ENCODE assay signal across 29 cellular contexts in the genomic region with DNA sequence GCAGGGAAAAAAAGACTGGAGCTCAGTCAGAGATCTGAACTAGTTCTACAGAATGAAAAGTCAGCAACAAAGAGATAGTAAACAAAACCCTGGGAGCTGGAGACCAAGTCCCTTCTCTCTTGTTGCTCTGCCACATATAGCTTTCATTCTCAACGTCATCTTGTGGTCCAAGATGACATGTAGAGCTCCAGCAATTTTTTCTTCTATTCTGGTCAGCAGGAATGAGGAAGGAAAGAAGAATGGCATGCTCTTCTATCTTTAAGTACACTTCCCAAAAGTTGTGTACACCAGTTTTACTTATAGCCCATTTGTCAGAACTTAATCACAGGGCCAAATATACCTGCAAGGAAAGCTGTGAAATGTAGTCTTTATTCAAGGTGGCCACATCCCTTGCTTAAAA. TPM values are rescaled to one million over a fixed set of nuclear protein-coding genes. Genes with fewer than 3 reads are reported as not detected.
"Had no signal": no experiment of that assay in that cellular context is flagged by ENCODE, and none has a peak within 500 bp of the region (broad histone marks: within the 10 kb centered on the region; RNA-seq: fewer than 3 reads in every experiment).

No MANE protein-coding gene starts in this region.

- H3K36me3 ChIP-seq: adrenal gland, Peyer's patch had no signal

- H3K4me1 ChIP-seq: adrenal gland, Peyer's patch had no signal

- H3K9ac ChIP-seq: KMS-11 had no signal

- H3K27me3 ChIP-seq: Peyer's patch had no signal

- H3K27ac ChIP-seq: adrenal gland, KMS-11, Peyer's patch had no signal

- ATAC-seq: activated CD4-positive, alpha-beta T cell treated with anti-CD3 and anti-CD28 coated beads for 36 hours; activated CD4-positive, CD25-positive, alpha-beta regulatory T cell treated with anti-CD3 and anti-CD28 coated beads, Interleukin-2, amount 50 U/mL, for 24 hours; activated naive CD4-positive, alpha-beta T cell treated with anti-CD3 and anti-CD28 coated beads, Interleukin-2, amount 50 U/mL, for 72 hours; activated T-cell treated with anti-CD3 and anti-CD28 coated beads, Interleukin-2, amount 50 U/mL, for 4 hours; PC-3 had no signal

- H3K4me3 ChIP-seq: adrenal gland, Peyer's patch had no signal

- DNase-seq: activated CD4-positive, alpha-beta T cell treated with anti-CD3 and anti-CD28 coated beads for 36 hours; activated CD4-positive, alpha-beta T cell treated with anti-CD3 and anti-CD28 coated beads, Interleukin-2, amount 10 ng/mL, durations not matched to agents 7 days and 5 days; activated CD4-positive, alpha-beta T cell treated with anti-CD3 and anti-CD28 coated beads, Interleukin-2, amount 50 U/mL, for 48 hours; activated CD8-positive, alpha-beta memory T cell treated with anti-CD3 and anti-CD28 coated beads, Interleukin-2, amount 50 U/mL, for 4 hours; activated gamma-delta T cell treated with Interleukin-2 at 50 U/mL for 16 hours; activated naive CD4-positive, alpha-beta T cell treated with anti-CD3 and anti-CD28 coated beads for 36 hours; activated T-cell treated with anti-CD3 and anti-CD28 coated beads for 4 hours; activated T-cell treated with anti-CD3 and anti-CD28 coated beads, Interleukin-2, amount 50 U/mL, for 4 hours; adrenal gland; caudate nucleus; cerebellar nuclear complex; NCI-H1092; NCI-H1436 treated with DMSO at 0.1 percent for 48 hours; NCI-H1694 treated with DMSO at 0.1 percent for 48 hours; NCI-H2029; NCI-H510A; NCI-H526; NCI-H748 treated with DMSO at 0.1 percent for 48 hours; NK-92 treated with Interleukin-12 subunit alpha and Interleukin-12 subunit beta, amount 100 ng/mL, for 24 hours; PC-3; Peyer's patch; RPMI8226; SIG-M5 had no signal

- H3K4me2 ChIP-seq: KMS-11 had no signal

- H3K9me3 ChIP-seq: adrenal gland, Peyer's patch had no signal

RNA-seq across cellular contexts. Expression of gene FRMD7, which starts 45.8 kb away (rescaled TPM):
- total RNA-seq: activated CD4-positive, alpha-beta T cell treated with anti-CD3 and anti-CD28 coated beads for 36 hours; activated CD4-positive, alpha-beta T cell treated with anti-CD3 and anti-CD28 coated beads, Interleukin-2, amount 10 ng/mL, durations not matched to agents 7 days and 5 days; activated naive CD4-positive, alpha-beta T cell treated with anti-CD3 and anti-CD28 coated beads for 36 hours; activated naive CD4-positive, alpha-beta T cell treated with anti-CD3 and anti-CD28 coated beads, Interleukin-2, amount 50 U/mL, for 72 hours; activated T-cell treated with anti-CD3 and anti-CD28 coated beads, Interleukin-2, amount 50 U/mL, for 4 hours; activated T-helper 1 cell treated with anti-CD3 and anti-CD28 coated beads, Interleukin-12 subunit alpha, Interleukin-12 subunit beta, Interleukin-2, Interleukin-4 antibody, amounts not matched to agents 30 ng/mL and 10 ng/mL and 1 ng/mL, durations not matched to agents 14 hours and 24 hours and 36 hours; adrenal gland; bronchial epithelial cell; Peyer's patch; WTC11 had no signal
